In genomic region chr2:219987830-219988229, GRCh38 we compare ENCODE assay signal across 13 cellular contexts.
A peak's percentile ranks its signal among the peaks of the same experiment; 100 is the strongest.
DNase-seq lines count a peak whose midpoint lies in the region; ATAC-seq, FAIRE-seq and TF ChIP-seq lines count a peak whose summit lies in the region.
"Had no signal": no experiment of that assay in that cellular context is flagged by ENCODE, and none has a peak within 500 bp of the region (broad histone marks: within the 10 kb centered on the region; RNA-seq: fewer than 3 reads in every experiment).

No MANE protein-coding gene starts in this region.

- no peak overlapping the region for H3K4me3 Mint-ChIP-seq in activated T-helper 17 cell treated with anti-CD3 and anti-CD28 coated beads, Interleukin-2, amount 50 U/mL, for 72 hours
- H3K4me3 Mint-ChIP-seq: activated CD4-positive, alpha-beta memory T cell treated with anti-CD3 and anti-CD28 coated beads for 36 hours; IgD-negative memory B cell had no signal

- peak; percentile 50 to 52; a peak in 3 of 6 replicates for ATAC-seq in A549
- peak; percentile 83 for ATAC-seq in activated T-helper 17 cell treated with anti-CD3 and anti-CD28 coated beads, Interleukin-2, amount 50 U/mL, for 72 hours (replicated peaks)
- peak; percentile 87 for ATAC-seq in gastroesophageal sphincter
- no peak for ATAC-seq in HG03097 (IDR thresholded peaks at IDR 0.05; ENCODE audit: low FRiP score, unreplicated experiment)
- no peak for ATAC-seq in HG02840 (IDR thresholded peaks at IDR 0.05; ENCODE audit: low FRiP score, unreplicated experiment)
- no peak for ATAC-seq in GM18909 (IDR thresholded peaks at IDR 0.05; ENCODE audit: poor library complexity, unreplicated experiment)

- no peak overlapping the region for H3K4me3 ChIP-seq in A549
- H3K4me3 ChIP-seq in HEK293 (ENCODE audit: low read depth, low read length): no peak overlapping the region
- no peak overlapping the region for H3K4me3 ChIP-seq in gastroesophageal sphincter
- no peak overlapping the region for H3K4me3 ChIP-seq in Peyer's patch
- H3K4me3 ChIP-seq: BLaER1 had no signal

- H3K36me3 ChIP-seq in HEK293 (ENCODE audit: control insufficient read depth in 2 of 2, insufficient read depth in 1 of 2, low read length in 2 of 2) (no peaks in the 10 kb centered on the region), gastroesophageal sphincter (no peaks in the 10 kb centered on the region), Peyer's patch (no peaks in the 10 kb centered on the region)
- H3K36me3 ChIP-seq: BLaER1 had no signal

- DNase-seq in A549 (ENCODE audit: low read depth in 1 of 2, low spot score in 1 of 2) (peak; percentile 4 to 42), Peyer's patch (no peak)
- DNase-seq: activated CD4-positive, alpha-beta memory T cell treated with anti-CD3 and anti-CD28 coated beads for 36 hours; left cardiac atrium; substantia nigra had no signal

- H3K27me3 Mint-ChIP-seq in activated T-helper 17 cell treated with anti-CD3 and anti-CD28 coated beads, Interleukin-2, amount 50 U/mL, for 72 hours: peaks cover 3% of the 10 kb centered on the region

- no peak for TF ChIP-seq RAD21 in A549 (conservative IDR thresholded peaks at IDR 0.05 in 1 of 2, IDR thresholded peaks at IDR 0.05 in 1 of 2)

- no peak overlapping the region for H3K4me2 ChIP-seq in A549
- H3K4me2 ChIP-seq: BLaER1 had no signal

- 46% methylated on average over 2 of the region's 2 CpGs for WGBS in A549 (ENCODE audit: missing lambda C conversion rate)
- WGBS in gastroesophageal sphincter (ENCODE audit: low coverage in 1 of 2), 2 donors: 8 to 41% methylated on average over 1 to 2 of the region's 2 CpGs

- no peak for FAIRE-seq in A549 (lab: Jason Lieb, UNC)

- H3K4me1 ChIP-seq in A549: no peaks in the 10 kb centered on the region
- H3K4me1 ChIP-seq in HEK293 (ENCODE audit: control insufficient read depth, insufficient read depth, low read length): no peaks in the 10 kb centered on the region
- H3K4me1 ChIP-seq in gastroesophageal sphincter: no peaks in the 10 kb centered on the region
- H3K4me1 ChIP-seq in Peyer's patch: no peaks in the 10 kb centered on the region

- CTCF ChIA-PET in A549 (lab: Yijun Ruan, JAX) (no interaction called here), HEK293 (lab: Yijun Ruan, JAX) (interaction anchor here (1.9 kb wide), 1 partner anchor 11 kb away, joined by 6 read pairs; no protein-coding TSS in a partner anchor)

- H3K9me3 Mint-ChIP-seq in activated T-helper 17 cell treated with anti-CD3 and anti-CD28 coated beads, Interleukin-2, amount 50 U/mL, for 72 hours: no peaks in the 10 kb centered on the region
- H3K9me3 Mint-ChIP-seq: activated CD4-positive, alpha-beta memory T cell treated with anti-CD3 and anti-CD28 coated beads for 36 hours had no signal

- no peak overlapping the region for H3K27ac Mint-ChIP-seq in activated T-helper 17 cell treated with anti-CD3 and anti-CD28 coated beads, Interleukin-2, amount 50 U/mL, for 72 hours
- H3K27ac Mint-ChIP-seq: activated CD4-positive, alpha-beta memory T cell treated with anti-CD3 and anti-CD28 coated beads for 36 hours; IgD-negative memory B cell had no signal

- H3K27ac ChIP-seq in A549: no peak overlapping the region
- H3K27ac ChIP-seq in HEK293 (ENCODE audit: extremely low read depth, low read depth, low read length): no peak overlapping the region
- H3K27ac ChIP-seq in gastroesophageal sphincter: no peak overlapping the region
- no peak overlapping the region for H3K27ac ChIP-seq in Peyer's patch
- H3K27ac ChIP-seq: BLaER1 had no signal

- no peak for TF ChIP-seq EP300 in A549 (IDR thresholded peaks at IDR 0.05)
- TF ChIP-seq EP300 in gastroesophageal sphincter (IDR thresholded peaks at IDR 0.05): no peak

- H3K27me3 ChIP-seq in gastroesophageal sphincter (no peaks in the 10 kb centered on the region), Peyer's patch (no peaks in the 10 kb centered on the region)
- H3K27me3 ChIP-seq: BLaER1 had no signal

- TF ChIP-seq CTCF in A549 (IDR thresholded peaks at IDR 0.05): no peak
- TF ChIP-seq CTCF in HEK293 (tag by site-specific recombination; IDR thresholded peaks at IDR 0.05): no peak
- TF ChIP-seq CTCF in gastroesophageal sphincter (IDR thresholded peaks at IDR 0.05): no peak
- no peak for TF ChIP-seq CTCF in Peyer's patch (IDR thresholded peaks at IDR 0.05)

- H3K9me3 ChIP-seq in A549: no peaks in the 10 kb centered on the region
- H3K9me3 ChIP-seq in HEK293 (ENCODE audit: control insufficient read depth, insufficient read depth, low read depth, low read length): no peaks in the 10 kb centered on the region
- H3K9me3 ChIP-seq in gastroesophageal sphincter: peaks cover 0 to 7% (median 0%) of the 10 kb centered on the region in 3 donors
- no peaks in the 10 kb centered on the region for H3K9me3 ChIP-seq in Peyer's patch

- H3K4me1 Mint-ChIP-seq in activated T-helper 17 cell treated with anti-CD3 and anti-CD28 coated beads, Interleukin-2, amount 50 U/mL, for 72 hours: no peaks in the 10 kb centered on the region

- TF ChIP-seq POLR2A in A549 (IDR thresholded peaks at IDR 0.05; ENCODE audit: low read length): no peak
- no peak for TF ChIP-seq POLR2A in gastroesophageal sphincter (IDR thresholded peaks at IDR 0.05)
- TF ChIP-seq POLR2A in Peyer's patch (IDR thresholded peaks at IDR 0.05): no peak

- POLR2A ChIA-PET in A549 (lab: Yijun Ruan, JAX) (no interaction called here), HEK293 (lab: Yijun Ruan, JAX) (no interaction called here)

- no peaks in the 10 kb centered on the region for H3K36me3 Mint-ChIP-seq in activated T-helper 17 cell treated with anti-CD3 and anti-CD28 coated beads, Interleukin-2, amount 50 U/mL, for 72 hours (ENCODE audit: low read depth)
- H3K36me3 Mint-ChIP-seq: activated CD4-positive, alpha-beta memory T cell treated with anti-CD3 and anti-CD28 coated beads for 36 hours; IgD-negative memory B cell had no signal

TF ChIP-seq in A549, 52 proteins besides CTCF, POLR2A, EP300 and RAD21:
- TF ChIP-seq, protein P1, sequence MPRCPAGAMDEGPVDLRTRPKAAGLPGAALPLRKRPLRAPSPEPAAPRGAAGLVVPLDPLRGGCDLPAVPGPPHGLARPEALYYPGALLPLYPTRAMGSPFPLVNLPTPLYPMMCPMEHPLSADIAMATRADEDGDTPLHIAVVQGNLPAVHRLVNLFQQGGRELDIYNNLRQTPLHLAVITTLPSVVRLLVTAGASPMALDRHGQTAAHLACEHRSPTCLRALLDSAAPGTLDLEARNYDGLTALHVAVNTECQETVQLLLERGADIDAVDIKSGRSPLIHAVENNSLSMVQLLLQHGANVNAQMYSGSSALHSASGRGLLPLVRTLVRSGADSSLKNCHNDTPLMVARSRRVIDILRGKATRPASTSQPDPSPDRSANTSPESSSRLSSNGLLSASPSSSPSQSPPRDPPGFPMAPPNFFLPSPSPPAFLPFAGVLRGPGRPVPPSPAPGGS (IDR thresholded peaks at IDR 0.05): no peak
- TF ChIP-seq, protein P2, sequence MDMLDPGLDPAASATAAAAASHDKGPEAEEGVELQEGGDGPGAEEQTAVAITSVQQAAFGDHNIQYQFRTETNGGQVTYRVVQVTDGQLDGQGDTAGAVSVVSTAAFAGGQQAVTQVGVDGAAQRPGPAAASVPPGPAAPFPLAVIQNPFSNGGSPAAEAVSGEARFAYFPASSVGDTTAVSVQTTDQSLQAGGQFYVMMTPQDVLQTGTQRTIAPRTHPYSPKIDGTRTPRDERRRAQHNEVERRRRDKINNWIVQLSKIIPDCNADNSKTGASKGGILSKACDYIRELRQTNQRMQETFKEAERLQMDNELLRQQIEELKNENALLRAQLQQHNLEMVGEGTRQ (IDR thresholded peaks at IDR 0.05): peak; percentile 66
- no peak for TF ChIP-seq HDAC2 (IDR thresholded peaks at IDR 0.05)
- TF ChIP-seq CEBPB (IDR thresholded peaks at IDR 0.05): no peak

TF ChIP-seq in HEK293, 187 proteins besides CTCF, POLR2A, EP300 and RAD21:
- no peak for TF ChIP-seq ZNF121 (tag by site-specific recombination; IDR thresholded peaks at IDR 0.05)
- TF ChIP-seq SETDB1 (IDR thresholded peaks at IDR 0.05; ENCODE audit: insufficient read length, low read length): peak; percentile 66
- TF ChIP-seq ZNF610 (tag by site-specific recombination; IDR thresholded peaks at IDR 0.05; ENCODE audit: borderline replicate concordance): no peak
- no peak for TF ChIP-seq ZNF555 (tag by site-specific recombination; conservative IDR thresholded peaks at IDR 0.05)
- no peak for TF ChIP-seq ZNF624 (tag by site-specific recombination; IDR thresholded peaks at IDR 0.05)

Comparison
In these comparisons a context has a peak if more than half of its experiments do, and no peak if none do; other contexts are left out.
1. ATAC-seq: peak in A549 (2 of 2), activated T-helper 17 cell treated with anti-CD3 and anti-CD28 coated beads, Interleukin-2, amount 50 U/mL, for 72 hours (single experiment) and gastroesophageal sphincter (single experiment); none in HG03097 (single experiment), HG02840 (single experiment) and GM18909 (single experiment).
2. DNase-seq: peak in A549 (2 of 2); none in Peyer's patch (0 of 3).